18 cellular contexts compared by ENCODE assay signal in genomic region chr9:120609636-120610035, GRCh38. TPM values are rescaled to one million over a fixed set of nuclear protein-coding genes. Genes with fewer than 3 reads are reported as not detected.
DNase-seq lines count a peak whose midpoint lies in the region; ATAC-seq and TF ChIP-seq lines count a peak whose summit lies in the region.
"Had no signal": no experiment of that assay in that cellular context is flagged by ENCODE, and none has a peak within 500 bp of the region (broad histone marks: within the 10 kb centered on the region; RNA-seq: fewer than 3 reads in every experiment).

No MANE protein-coding gene starts in this region.

- peak overlapping the region; percentile 87 for H3K27ac ChIP-seq in RWPE2 (ENCODE audit: poor library complexity, severe bottlenecking)
- peak overlapping the region; percentile 41 for H3K27ac ChIP-seq in osteoblast (ENCODE audit: low read depth, low read length)
- H3K27ac ChIP-seq: GM23248 had no signal

- no peaks in the 10 kb centered on the region for H3K9me3 ChIP-seq in RWPE2 (ENCODE audit: severe bottlenecking)
- no peaks in the 10 kb centered on the region for H3K9me3 ChIP-seq in osteoblast (ENCODE audit: low read depth, low read length)

- H3K36me3 ChIP-seq in RWPE2 (ENCODE audit: low read depth), result peaks cover 32% of the 10 kb centered on the region
- H3K36me3 ChIP-seq in osteoblast (ENCODE audit: insufficient read depth, low read length), result no peaks in the 10 kb centered on the region

- no peaks in the 10 kb centered on the region for H3K79me2 ChIP-seq in osteoblast (ENCODE audit: insufficient read depth, low read length)

- H4K20me1 ChIP-seq in osteoblast (ENCODE audit: insufficient read depth, low read length), result no peaks in the 10 kb centered on the region

- H3K4me3 ChIP-seq in RWPE2 (ENCODE audit: severe bottlenecking) (no peak overlapping the region), osteoblast (ENCODE audit: insufficient read depth, low read length) (no peak overlapping the region)
- H3K4me3 ChIP-seq: GM23248 had no signal

- no peak overlapping the region for H2AFZ ChIP-seq in osteoblast (ENCODE audit: low read length)
- H2AFZ ChIP-seq: GM23248 had no signal

- no peak for TF ChIP-seq CTCF in RWPE2 (IDR thresholded peaks at IDR 0.05; ENCODE audit: poor library complexity, severe bottlenecking)
- no peak for TF ChIP-seq CTCF in osteoblast (IDR thresholded peaks at IDR 0.05; ENCODE audit: extremely low read depth, low read depth, low read length)

- peak overlapping the region; percentile 53 for H3K4me2 ChIP-seq in osteoblast (ENCODE audit: insufficient read depth, low read length)

- peaks cover 42% of the 10 kb centered on the region for H3K4me1 ChIP-seq in RWPE2 (ENCODE audit: insufficient read depth, poor library complexity, severe bottlenecking)
- H3K4me1 ChIP-seq in osteoblast (ENCODE audit: insufficient read depth, low read length), result peaks cover 8% of the 10 kb centered on the region

- H3K27me3 ChIP-seq in RWPE2 (ENCODE audit: insufficient read depth, poor library complexity, severe bottlenecking), result no peaks in the 10 kb centered on the region
- H3K27me3 ChIP-seq in osteoblast (ENCODE audit: insufficient read depth, low read length), result no peaks in the 10 kb centered on the region

- no peak for ATAC-seq in RWPE2 (ENCODE audit: low read depth)
- no peak for ATAC-seq in GM18519 (IDR thresholded peaks at IDR 0.05; ENCODE audit: low FRiP score, unreplicated experiment)
- no peak for ATAC-seq in GM21825 (IDR thresholded peaks at IDR 0.05; ENCODE audit: unreplicated experiment)

- peak; percentile 29 for DNase-seq in EH (ENCODE audit: low read depth)
- DNase-seq in RWPE2 (ENCODE audit: low spot score), result no peak
- DNase-seq in fibroblast of peridontal ligament (ENCODE audit: extremely low read depth), result peak; percentile 30
- peak; percentile 34 for DNase-seq in osteoblast (ENCODE audit: insufficient read length, low spot score, missing footprints)
- no peak for DNase-seq in stimulated activated CD4-positive, alpha-beta T cell treated with anti-CD3 and anti-CD28 coated beads, Interleukin-4, amount 100 ng/mL, for 24 hours
- DNase-seq: C1 segment of cervical spinal cord; CD8-positive, alpha-beta memory T cell; DMS53; GM23248; HCEC 1CT; Kasumi-1; NCI-H1105; NCI-H2081 treated with DMSO at 0.1 percent for 48 hours; NCI-H510A; NCI-H774; Right ventricle myocardium superior had no signal

RNA-seq across cellular contexts. Expression of gene CDK5RAP2, which starts 29.7 kb away (rescaled TPM):
- total RNA-seq in osteoblast, result 52.2 and 59.7 TPM in 2 replicates

Comparison
In these comparisons a context has a peak if more than half of its experiments do, and no peak if none do; other contexts are left out.
1. DNase-seq: peak in EH (single experiment), fibroblast of peridontal ligament (single experiment) and osteoblast (single experiment); none in RWPE2 (single experiment) and stimulated activated CD4-positive, alpha-beta T cell treated with anti-CD3 and anti-CD28 coated beads, Interleukin-4, amount 100 ng/mL, for 24 hours (single experiment).